Comparison of ENCODE assay signal across 1 cellular context in genomic region chr9:105637787-105638395, GRCh38.
TF ChIP-seq lines count a peak whose summit lies in the region.

No MANE protein-coding gene starts in this region.

TF ChIP-seq in HepG2, 621 proteins besides CTCF, POLR2A, EP300 and RAD21:
- TF ChIP-seq STAG1 (CRISPR knock-in tag; IDR thresholded peaks at IDR 0.05): peak; percentile 22; the same call in 1 of the 2 replicates
- TF ChIP-seq KLF6 (CRISPR knock-in tag; IDR thresholded peaks at IDR 0.05): no peak
- TF ChIP-seq ZSCAN25 (CRISPR knock-in tag; IDR thresholded peaks at IDR 0.05): no peak
- TF ChIP-seq ZNF740 (CRISPR knock-in tag; IDR thresholded peaks at IDR 0.05): no peak
- no peak for TF ChIP-seq TRIM22 (IDR thresholded peaks at IDR 0.05)
- TF ChIP-seq TERF1 (CRISPR knock-in tag; IDR thresholded peaks at IDR 0.05): no peak
